ENCODE assay signal across 1 cellular context in the genomic region with DNA sequence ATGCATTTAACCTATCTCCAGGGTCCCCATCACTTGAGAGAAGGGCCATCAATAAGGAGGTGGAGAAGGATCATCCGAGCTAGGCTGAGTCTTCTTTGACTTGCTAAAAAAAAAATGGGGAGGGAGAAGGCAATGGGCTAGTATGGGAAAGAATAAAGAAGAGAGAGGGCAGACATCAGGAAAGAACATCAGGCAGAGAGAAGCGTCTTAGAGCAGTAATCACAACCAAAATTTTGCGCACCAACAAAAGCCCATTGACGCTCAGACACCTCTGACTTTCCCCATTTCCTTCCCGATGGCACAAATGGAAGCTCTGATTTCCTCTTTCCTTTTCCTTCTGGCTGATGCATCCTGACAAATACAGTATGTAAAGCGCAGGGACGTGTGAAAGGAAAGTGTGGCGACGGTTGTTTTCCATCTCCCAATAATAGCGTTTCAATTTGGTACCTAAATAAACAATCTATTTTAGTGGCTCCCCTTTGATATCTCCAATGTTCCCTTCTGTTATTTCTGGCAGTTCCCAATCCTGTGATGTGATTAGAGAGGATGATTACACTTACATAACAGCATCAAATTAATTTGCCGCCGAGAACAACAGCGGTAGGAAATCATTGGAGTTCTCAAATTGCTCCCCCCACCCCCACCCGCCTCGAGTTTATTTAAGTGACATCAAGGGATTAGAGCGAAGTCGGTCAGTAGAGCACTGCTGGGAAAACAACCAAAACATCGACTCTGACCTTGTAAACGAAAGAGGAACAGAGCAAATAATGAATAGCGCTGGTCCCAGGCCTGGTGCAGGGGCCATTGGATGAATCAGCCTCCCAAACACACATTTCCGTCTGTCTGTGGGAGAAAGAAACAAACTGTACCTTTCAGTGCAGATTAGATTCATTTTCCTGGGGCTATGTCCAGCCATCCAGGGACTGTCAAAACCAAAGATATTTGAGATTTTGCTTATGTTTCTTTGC.
TF ChIP-seq lines count a peak whose summit lies in the region.

No MANE protein-coding gene starts in this region.

TF ChIP-seq in HepG2, 621 proteins besides CTCF, POLR2A, EP300 and RAD21 (continued from another document and continues in another):
- TF ChIP-seq, protein P1, sequence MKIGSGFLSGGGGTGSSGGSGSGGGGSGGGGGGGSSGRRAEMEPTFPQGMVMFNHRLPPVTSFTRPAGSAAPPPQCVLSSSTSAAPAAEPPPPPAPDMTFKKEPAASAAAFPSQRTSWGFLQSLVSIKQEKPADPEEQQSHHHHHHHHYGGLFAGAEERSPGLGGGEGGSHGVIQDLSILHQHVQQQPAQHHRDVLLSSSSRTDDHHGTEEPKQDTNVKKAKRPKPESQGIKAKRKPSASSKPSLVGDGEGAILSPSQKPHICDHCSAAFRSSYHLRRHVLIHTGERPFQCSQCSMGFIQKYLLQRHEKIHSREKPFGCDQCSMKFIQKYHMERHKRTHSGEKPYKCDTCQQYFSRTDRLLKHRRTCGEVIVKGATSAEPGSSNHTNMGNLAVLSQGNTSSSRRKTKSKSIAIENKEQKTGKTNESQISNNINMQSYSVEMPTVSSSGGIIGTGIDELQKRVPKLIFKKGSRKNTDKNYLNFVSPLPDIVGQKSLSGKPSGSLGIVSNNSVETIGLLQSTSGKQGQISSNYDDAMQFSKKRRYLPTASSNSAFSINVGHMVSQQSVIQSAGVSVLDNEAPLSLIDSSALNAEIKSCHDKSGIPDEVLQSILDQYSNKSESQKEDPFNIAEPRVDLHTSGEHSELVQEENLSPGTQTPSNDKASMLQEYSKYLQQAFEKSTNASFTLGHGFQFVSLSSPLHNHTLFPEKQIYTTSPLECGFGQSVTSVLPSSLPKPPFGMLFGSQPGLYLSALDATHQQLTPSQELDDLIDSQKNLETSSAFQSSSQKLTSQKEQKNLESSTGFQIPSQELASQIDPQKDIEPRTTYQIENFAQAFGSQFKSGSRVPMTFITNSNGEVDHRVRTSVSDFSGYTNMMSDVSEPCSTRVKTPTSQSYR (CRISPR knock-in tag; IDR thresholded peaks at IDR 0.05; ENCODE audit: borderline replicate concordance): peak; percentile 87
- TF ChIP-seq, protein P2, sequence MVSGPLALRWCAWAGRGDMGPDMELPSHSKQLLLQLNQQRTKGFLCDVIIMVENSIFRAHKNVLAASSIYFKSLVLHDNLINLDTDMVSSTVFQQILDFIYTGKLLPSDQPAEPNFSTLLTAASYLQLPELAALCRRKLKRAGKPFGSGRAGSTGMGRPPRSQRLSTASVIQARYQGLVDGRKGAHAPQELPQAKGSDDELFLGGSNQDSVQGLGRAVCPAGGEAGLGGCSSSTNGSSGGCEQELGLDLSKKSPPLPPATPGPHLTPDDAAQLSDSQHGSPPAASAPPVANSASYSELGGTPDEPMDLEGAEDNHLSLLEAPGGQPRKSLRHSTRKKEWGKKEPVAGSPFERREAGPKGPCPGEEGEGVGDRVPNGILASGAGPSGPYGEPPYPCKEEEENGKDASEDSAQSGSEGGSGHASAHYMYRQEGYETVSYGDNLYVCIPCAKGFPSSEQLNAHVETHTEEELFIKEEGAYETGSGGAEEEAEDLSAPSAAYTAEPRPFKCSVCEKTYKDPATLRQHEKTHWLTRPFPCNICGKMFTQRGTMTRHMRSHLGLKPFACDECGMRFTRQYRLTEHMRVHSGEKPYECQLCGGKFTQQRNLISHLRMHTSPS (CRISPR knock-in tag; IDR thresholded peaks at IDR 0.05; ENCODE audit: low read depth): no peak
- TF ChIP-seq SIX1 (CRISPR knock-in tag; IDR thresholded peaks at IDR 0.05; ENCODE audit: borderline replicate concordance) (peak; percentile 52; the same call in 1 of the 2 replicates), ZNF563 (CRISPR knock-in tag; IDR thresholded peaks at IDR 0.05) (no peak), AGO1 (IDR thresholded peaks at IDR 0.05; ENCODE audit: low read depth, low read length, poor library complexity, severe bottlenecking) (no peak), REXO4 (CRISPR knock-in tag; IDR thresholded peaks at IDR 0.05; ENCODE audit: borderline replicate concordance) (no peak), PRMT3 (CRISPR knock-in tag; IDR thresholded peaks at IDR 0.05; ENCODE audit: borderline replicate concordance, low read depth) (no peak), SOX13 (IDR thresholded peaks at IDR 0.05) (peak; percentile 55), SOX13 (CRISPR knock-in tag; conservative IDR thresholded peaks at IDR 0.05 in 1 of 2, IDR thresholded peaks at IDR 0.05 in 1 of 2) (peak in 1 of 2 experiments; percentile 85; a peak in 2 of 4 replicates), MIER2 (CRISPR knock-in tag; IDR thresholded peaks at IDR 0.05) (peak; percentile 36; the same call in 1 of the 2 replicates), ZFP37 (CRISPR knock-in tag; IDR thresholded peaks at IDR 0.05; ENCODE audit: borderline replicate concordance) (no peak), NCOA1 (CRISPR knock-in tag; IDR thresholded peaks at IDR 0.05) (no peak), HOXA9 (CRISPR knock-in tag; IDR thresholded peaks at IDR 0.05; ENCODE audit: borderline replicate concordance) (no peak), HES4 (CRISPR knock-in tag; IDR thresholded peaks at IDR 0.05; ENCODE audit: borderline replicate concordance) (no peak), FIP1L1 (IDR thresholded peaks at IDR 0.05; ENCODE audit: borderline replicate concordance, insufficient read depth, low read depth, low read length) (no peak), HOXD1 (CRISPR knock-in tag; IDR thresholded peaks at IDR 0.05) (no peak; the same call in 1 of the 2 replicates), SIN3A (IDR thresholded peaks at IDR 0.05; ENCODE audit: borderline replicate concordance, low read depth, low read length) (no peak), KDM5A (IDR thresholded peaks at IDR 0.05; ENCODE audit: borderline replicate concordance, low read length) (no peak), ZNF605 (CRISPR knock-in tag; IDR thresholded peaks at IDR 0.05) (no peak), RAD51 (IDR thresholded peaks at IDR 0.05; ENCODE audit: borderline replicate concordance) (no peak), MZF1 (CRISPR knock-in tag; IDR thresholded peaks at IDR 0.05; ENCODE audit: borderline replicate concordance) (no peak), THAP11 (CRISPR knock-in tag; IDR thresholded peaks at IDR 0.05) (peak; percentile 59), TEAD3 (CRISPR knock-in tag; optimal IDR thresholded peaks at IDR 0.05; ENCODE audit: borderline replicate concordance) (peak; percentile 29), ZNF567 (CRISPR knock-in tag; IDR thresholded peaks at IDR 0.05; ENCODE audit: borderline replicate concordance) (no peak)
- TF ChIP-seq, protein P3, sequence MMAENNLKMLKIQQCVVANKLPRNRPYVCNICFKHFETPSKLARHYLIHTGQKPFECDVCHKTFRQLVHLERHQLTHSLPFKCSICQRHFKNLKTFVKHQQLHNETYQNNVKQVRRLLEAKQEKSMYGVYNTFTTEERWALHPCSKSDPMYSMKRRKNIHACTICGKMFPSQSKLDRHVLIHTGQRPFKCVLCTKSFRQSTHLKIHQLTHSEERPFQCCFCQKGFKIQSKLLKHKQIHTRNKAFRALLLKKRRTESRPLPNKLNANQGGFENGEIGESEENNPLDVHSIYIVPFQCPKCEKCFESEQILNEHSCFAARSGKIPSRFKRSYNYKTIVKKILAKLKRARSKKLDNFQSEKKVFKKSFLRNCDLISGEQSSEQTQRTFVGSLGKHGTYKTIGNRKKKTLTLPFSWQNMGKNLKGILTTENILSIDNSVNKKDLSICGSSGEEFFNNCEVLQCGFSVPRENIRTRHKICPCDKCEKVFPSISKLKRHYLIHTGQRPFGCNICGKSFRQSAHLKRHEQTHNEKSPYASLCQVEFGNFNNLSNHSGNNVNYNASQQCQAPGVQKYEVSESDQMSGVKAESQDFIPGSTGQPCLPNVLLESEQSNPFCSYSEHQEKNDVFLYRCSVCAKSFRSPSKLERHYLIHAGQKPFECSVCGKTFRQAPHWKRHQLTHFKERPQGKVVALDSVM (CRISPR knock-in tag; IDR thresholded peaks at IDR 0.05): no peak
- TF ChIP-seq, protein P4, sequence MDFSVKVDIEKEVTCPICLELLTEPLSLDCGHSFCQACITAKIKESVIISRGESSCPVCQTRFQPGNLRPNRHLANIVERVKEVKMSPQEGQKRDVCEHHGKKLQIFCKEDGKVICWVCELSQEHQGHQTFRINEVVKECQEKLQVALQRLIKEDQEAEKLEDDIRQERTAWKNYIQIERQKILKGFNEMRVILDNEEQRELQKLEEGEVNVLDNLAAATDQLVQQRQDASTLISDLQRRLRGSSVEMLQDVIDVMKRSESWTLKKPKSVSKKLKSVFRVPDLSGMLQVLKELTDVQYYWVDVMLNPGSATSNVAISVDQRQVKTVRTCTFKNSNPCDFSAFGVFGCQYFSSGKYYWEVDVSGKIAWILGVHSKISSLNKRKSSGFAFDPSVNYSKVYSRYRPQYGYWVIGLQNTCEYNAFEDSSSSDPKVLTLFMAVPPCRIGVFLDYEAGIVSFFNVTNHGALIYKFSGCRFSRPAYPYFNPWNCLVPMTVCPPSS (IDR thresholded peaks at IDR 0.05): no peak
- TF ChIP-seq, protein P5, sequence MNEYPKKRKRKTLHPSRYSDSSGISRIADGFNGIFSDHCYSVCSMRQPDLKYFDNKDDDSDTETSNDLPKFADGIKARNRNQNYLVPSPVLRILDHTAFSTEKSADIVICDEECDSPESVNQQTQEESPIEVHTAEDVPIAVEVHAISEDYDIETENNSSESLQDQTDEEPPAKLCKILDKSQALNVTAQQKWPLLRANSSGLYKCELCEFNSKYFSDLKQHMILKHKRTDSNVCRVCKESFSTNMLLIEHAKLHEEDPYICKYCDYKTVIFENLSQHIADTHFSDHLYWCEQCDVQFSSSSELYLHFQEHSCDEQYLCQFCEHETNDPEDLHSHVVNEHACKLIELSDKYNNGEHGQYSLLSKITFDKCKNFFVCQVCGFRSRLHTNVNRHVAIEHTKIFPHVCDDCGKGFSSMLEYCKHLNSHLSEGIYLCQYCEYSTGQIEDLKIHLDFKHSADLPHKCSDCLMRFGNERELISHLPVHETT (CRISPR knock-in tag; conservative IDR thresholded peaks at IDR 0.05): no peak
- TF ChIP-seq, protein P6, sequence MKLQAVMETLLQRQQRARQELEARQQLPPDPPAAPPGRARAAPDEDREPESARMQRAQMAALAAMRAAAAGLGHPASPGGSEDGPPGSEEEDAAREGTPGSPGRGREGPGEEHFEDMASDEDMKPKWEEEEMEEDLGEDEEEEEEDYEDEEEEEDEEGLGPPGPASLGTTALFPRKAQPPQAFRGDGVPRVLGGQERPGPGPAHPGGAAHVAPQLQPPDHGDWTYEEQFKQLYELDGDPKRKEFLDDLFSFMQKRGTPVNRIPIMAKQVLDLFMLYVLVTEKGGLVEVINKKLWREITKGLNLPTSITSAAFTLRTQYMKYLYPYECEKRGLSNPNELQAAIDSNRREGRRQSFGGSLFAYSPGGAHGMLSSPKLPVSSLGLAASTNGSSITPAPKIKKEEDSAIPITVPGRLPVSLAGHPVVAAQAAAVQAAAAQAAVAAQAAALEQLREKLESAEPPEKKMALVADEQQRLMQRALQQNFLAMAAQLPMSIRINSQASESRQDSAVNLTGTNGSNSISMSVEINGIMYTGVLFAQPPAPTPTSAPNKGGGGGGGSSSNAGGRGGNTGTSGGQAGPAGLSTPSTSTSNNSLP (IDR thresholded peaks at IDR 0.05; ENCODE audit: low read depth, low read length): peak; percentile 88
- TF ChIP-seq, protein P7, sequence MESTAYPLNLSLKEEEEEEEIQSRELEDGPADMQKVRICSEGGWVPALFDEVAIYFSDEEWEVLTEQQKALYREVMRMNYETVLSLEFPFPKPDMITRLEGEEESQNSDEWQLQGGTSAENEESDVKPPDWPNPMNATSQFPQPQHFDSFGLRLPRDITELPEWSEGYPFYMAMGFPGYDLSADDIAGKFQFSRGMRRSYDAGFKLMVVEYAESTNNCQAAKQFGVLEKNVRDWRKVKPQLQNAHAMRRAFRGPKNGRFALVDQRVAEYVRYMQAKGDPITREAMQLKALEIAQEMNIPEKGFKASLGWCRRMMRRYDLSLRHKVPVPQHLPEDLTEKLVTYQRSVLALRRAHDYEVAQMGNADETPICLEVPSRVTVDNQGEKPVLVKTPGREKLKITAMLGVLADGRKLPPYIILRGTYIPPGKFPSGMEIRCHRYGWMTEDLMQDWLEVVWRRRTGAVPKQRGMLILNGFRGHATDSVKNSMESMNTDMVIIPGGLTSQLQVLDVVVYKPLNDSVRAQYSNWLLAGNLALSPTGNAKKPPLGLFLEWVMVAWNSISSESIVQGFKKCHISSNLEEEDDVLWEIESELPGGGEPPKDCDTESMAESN (CRISPR knock-in tag; conservative IDR thresholded peaks at IDR 0.05): no peak
